In the genomic region with DNA sequence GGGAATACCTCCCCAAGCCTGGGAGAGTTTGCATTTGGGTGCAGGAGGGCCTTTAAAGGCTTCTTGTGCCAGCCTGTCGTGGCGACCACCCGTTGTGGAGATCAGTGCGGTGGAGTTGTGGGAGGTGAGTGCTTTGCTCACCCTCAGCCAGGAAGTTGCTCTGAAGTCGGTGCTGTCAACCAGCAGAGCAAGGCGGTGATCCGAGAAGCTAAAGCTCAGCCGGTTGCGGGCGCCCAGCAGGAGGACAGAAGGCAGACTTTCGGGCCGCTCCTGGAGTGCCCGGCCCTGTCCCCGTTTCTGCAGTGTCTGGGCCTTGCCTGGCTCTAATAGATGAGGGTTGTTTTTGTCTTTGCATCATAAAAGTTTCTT, we compare ENCODE assay signal across 9 cellular contexts. TPM values are rescaled to one million over a fixed set of nuclear protein-coding genes. Genes with fewer than 3 reads are reported as not detected.
DNase-seq lines count a peak whose midpoint lies in the region; ATAC-seq and TF ChIP-seq lines count a peak whose summit lies in the region.
"Had no signal": no experiment of that assay in that cellular context is flagged by ENCODE, and none has a peak within 500 bp of the region (broad histone marks: within the 10 kb centered on the region; RNA-seq: fewer than 3 reads in every experiment).

No MANE protein-coding gene starts in this region.

- no peaks in the 10 kb centered on the region for H3K9me3 Mint-ChIP-seq in activated naive CD8-positive, alpha-beta T cell (ENCODE audit: low read depth)

- peaks cover 8% of the 10 kb centered on the region for H3K4me1 ChIP-seq in A673 (ENCODE audit: insufficient read depth, low read length, poor library complexity, severe bottlenecking)
- peaks cover 17% of the 10 kb centered on the region for H3K4me1 ChIP-seq in thymus (ENCODE audit: control insufficient read depth, insufficient read depth, low read length)

- no TSS peak for BruUV-seq in A673 (replicated peaks; lab: Mats Ljungman, UMichigan)

- H3K4me3 Mint-ChIP-seq in activated naive CD8-positive, alpha-beta T cell = peak overlapping the region; percentile 99

- ATAC-seq in GM21529 (IDR thresholded peaks at IDR 0.05; ENCODE audit: unreplicated experiment) = no peak

- peak overlapping the region; percentile 98 for H3K27ac Mint-ChIP-seq in activated naive CD8-positive, alpha-beta T cell

- CTCF ChIA-PET in A673 (lab: Charles Lee) = no interaction called here

- peaks cover 43% of the 10 kb centered on the region for H3K4me1 Mint-ChIP-seq in activated naive CD8-positive, alpha-beta T cell (ENCODE audit: low read depth)

- POLR2A ChIA-PET in A673 (lab: Charles Lee; ENCODE audit: low non-redundant PET) = no interaction called here

- DNase-seq in A673 (ENCODE audit: low spot score) (no peak), HK-2 (ENCODE audit: unreplicated experiment) (peak; percentile 29), kidney glomerular epithelial cell (lab: John Stamatoyannopoulos, UW) (peak; percentile 3), NCI-H2227 treated with DMSO at 0.1 percent for 48 hours (lab: John Stamatoyannopoulos, UW) (no peak), NCI-H2171 (lab: John Stamatoyannopoulos, UW) (no peak)

- peaks cover 40% of the 10 kb centered on the region for H3K36me3 ChIP-seq in A673 (ENCODE audit: insufficient read depth, low read length, poor library complexity, severe bottlenecking)
- peaks cover 40% of the 10 kb centered on the region for H3K36me3 ChIP-seq in thymus (ENCODE audit: control insufficient read depth, insufficient read depth)

- no peaks in the 10 kb centered on the region for H3K9me3 ChIP-seq in A673 (ENCODE audit: low read depth, low read length, poor library complexity, severe bottlenecking)
- no peaks in the 10 kb centered on the region for H3K9me3 ChIP-seq in thymus (ENCODE audit: control insufficient read depth)

- H3K27ac ChIP-seq in A673 (ENCODE audit: low read depth, low read length, poor library complexity, severe bottlenecking) (peak overlapping the region; percentile 89), thymus (ENCODE audit: low read depth) (no peak overlapping the region)

- intact Hi-C loops in A673 (cut with micrococcal nuclease; ENCODE audit: unreplicated experiment) = no loop called here

- 2% methylated on average over 14 of the region's 14 CpGs for WGBS in thymus

- H3K27me3 ChIP-seq in A673 (replicated peaks; ENCODE audit: insufficient read depth, low read depth, low read length, poor library complexity) = no peaks in the 10 kb centered on the region
- H3K27me3 ChIP-seq in thymus (ENCODE audit: control insufficient read depth, insufficient read depth) = no peaks in the 10 kb centered on the region

- H3K4me3 ChIP-seq in A673 (ENCODE audit: low read depth, low read length, poor library complexity, severe bottlenecking) = peak overlapping the region; percentile 95
- H3K4me3 ChIP-seq in thymus (ENCODE audit: low read length) = peak overlapping the region; percentile 93

- no peaks in the 10 kb centered on the region for H3K27me3 Mint-ChIP-seq in activated naive CD8-positive, alpha-beta T cell

- peaks cover 2% of the 10 kb centered on the region for H3K36me3 Mint-ChIP-seq in activated naive CD8-positive, alpha-beta T cell

- no peak for TF ChIP-seq CTCF in A673 (conservative IDR thresholded peaks at IDR 0.05; ENCODE audit: low read depth, low read length)

RNA-seq across cellular contexts. Expression of a gene that starts 1.4 kb away (rescaled TPM):
- 348 and 361 TPM in 2 replicates for total RNA-seq in A673 (2021)
- 105 TPM for polyA plus RNA-seq in thymus

RNA-seq across cellular contexts. Expression of a gene that starts 22.6 kb away (rescaled TPM):
- 2.0 and 3.7 TPM in 2 replicates for total RNA-seq in A673 (2021)
- polyA plus RNA-seq in thymus = 5.4 TPM

RNA-seq across cellular contexts. Expression of a gene that starts 40.9 kb away (rescaled TPM):
- total RNA-seq in A673 (2021) = 55.0 and 57.2 TPM in 2 replicates
- polyA plus RNA-seq in thymus = 46.8 TPM

RNA-seq across cellular contexts. Expression of a gene that starts 40.9 kb away (rescaled TPM):
- 20.9 and 32.7 TPM in 2 replicates for total RNA-seq in A673 (2021)
- 61.3 TPM for polyA plus RNA-seq in thymus

RNA-seq across cellular contexts. Expression of a gene that starts 54.9 kb away (rescaled TPM):
- 1.7 and 2.3 TPM in 2 replicates for total RNA-seq in A673 (2021)
- 1.1 TPM for polyA plus RNA-seq in thymus
- total RNA-seq: glomerular endothelial cell had no signal

Comparison
In these comparisons a context has a peak if more than half of its experiments do, and no peak if none do; other contexts are left out.
1. DNase-seq: peak in HK-2 (single experiment) and kidney glomerular epithelial cell (single experiment); none in A673 (single experiment), NCI-H2227 treated with DMSO at 0.1 percent for 48 hours (single experiment) and NCI-H2171 (single experiment).